ENCODE assay signal across 12 cellular contexts in genomic region chr12:109949089-109949488, GRCh38. TPM values are rescaled to one million over a fixed set of nuclear protein-coding genes. Genes with fewer than 3 reads are reported as not detected.
DNase-seq lines count a peak whose midpoint lies in the region; ATAC-seq and TF ChIP-seq lines count a peak whose summit lies in the region.
"Had no signal": no experiment of that assay in that cellular context is flagged by ENCODE, and none has a peak within 500 bp of the region (broad histone marks: within the 10 kb centered on the region; RNA-seq: fewer than 3 reads in every experiment).

No MANE protein-coding gene starts in this region.

- H3K27me3 Mint-ChIP-seq in MCF 10A (ENCODE audit: insufficient read depth, unreplicated experiment), result no peaks in the 10 kb centered on the region
- H3K27me3 Mint-ChIP-seq in activated CD8-positive, alpha-beta T cell treated with anti-CD3 and anti-CD28 coated beads, Interleukin-2, amount 10 ng/mL, durations not matched to agents 7 days and 5 days (ENCODE audit: low read depth), result no peaks in the 10 kb centered on the region

- no peak overlapping the region for H3K27ac ChIP-seq in mammary epithelial cell (ENCODE audit: insufficient read depth, low read depth, low read length)
- peak overlapping the region; percentile 82 for H3K27ac ChIP-seq in mesenchymal stem cell (ENCODE audit: low read length, poor library complexity, severe bottlenecking)

- H4K8ac ChIP-seq in mesenchymal stem cell (ENCODE audit: low read length), result no peak overlapping the region

- POLR2A ChIA-PET in MCF 10A (lab: Yijun Ruan, JAX), result interaction anchor here (0.7 kb wide), 2 partner anchors 9 to 171 kb away, joined by 3 read pairs; no protein-coding TSS in a partner anchor
- POLR2A ChIA-PET in activated CD8-positive, alpha-beta T cell treated with anti-CD3 and anti-CD28 coated beads, Interleukin-2, amount 10 ng/mL, durations not matched to agents 7 days and 5 days (lab: Charles Lee), result no interaction called here

- WGBS in mammary epithelial cell (ENCODE audit: low coverage, missing lambda C conversion rate), result 90% methylated on average over 1 of the region's 1 CpG
- WGBS in mesenchymal stem cell, result 80% methylated on average over 1 of the region's 1 CpG

- H3K36me3 Mint-ChIP-seq in MCF 10A (ENCODE audit: insufficient read depth, unreplicated experiment), result peaks cover 78% of the 10 kb centered on the region
- peaks cover 76% of the 10 kb centered on the region for H3K36me3 Mint-ChIP-seq in activated CD8-positive, alpha-beta T cell treated with anti-CD3 and anti-CD28 coated beads, Interleukin-2, amount 10 ng/mL, durations not matched to agents 7 days and 5 days (ENCODE audit: low read depth)

- no peak overlapping the region for H4K91ac ChIP-seq in mesenchymal stem cell (ENCODE audit: low read length)

- no peak overlapping the region for H3K4ac ChIP-seq in mesenchymal stem cell (ENCODE audit: low read depth in 1 of 2, low read length in 2 of 2)

- no peak overlapping the region for H2BK12ac ChIP-seq in mesenchymal stem cell (ENCODE audit: low read length in 2 of 2)

- H2BK15ac ChIP-seq in mesenchymal stem cell (ENCODE audit: low read depth, poor library complexity, severe bottlenecking), result no peak overlapping the region

- DNase-seq in MCF 10A (ENCODE audit: unreplicated experiment), result no peak
- no peak for DNase-seq in mammary epithelial cell
- peak; percentile 70 for DNase-seq in epidermal melanocyte (ENCODE audit: insufficient read length, low spot score)
- peak; percentile 55 for DNase-seq in mesenchymal stem cell
- no peak for DNase-seq in activated CD8-positive, alpha-beta T cell treated with anti-CD3 and anti-CD28 coated beads, Interleukin-2, amount 10 ng/mL, durations not matched to agents 7 days and 5 days
- DNase-seq in HUDEP-2 (lab: John Stamatoyannopoulos, UW; ENCODE audit: unreplicated experiment in 76 of 76), result no peak
- DNase-seq in activated CD4-positive, alpha-beta T cell treated with anti-CD3 and anti-CD28 coated beads, Interleukin-2, amount 50 U/mL, for 48 hours, result no peak
- DNase-seq: BE2C, KG1, occipital lobe, RPMI8226 had no signal

- peak overlapping the region; percentile 35 for H3K27ac Mint-ChIP-seq in MCF 10A (ENCODE audit: low read depth, unreplicated experiment)
- H3K27ac Mint-ChIP-seq in activated CD8-positive, alpha-beta T cell treated with anti-CD3 and anti-CD28 coated beads, Interleukin-2, amount 10 ng/mL, durations not matched to agents 7 days and 5 days, result no peak overlapping the region

- TF ChIP-seq CTCF in MCF 10A (IDR thresholded peaks at IDR 0.05; ENCODE audit: unreplicated experiment), result no peak
- no peak for TF ChIP-seq CTCF in mammary epithelial cell (conservative IDR thresholded peaks at IDR 0.05 in 1 of 2, IDR thresholded peaks at IDR 0.05 in 1 of 2; ENCODE audit: extremely low read depth in 1 of 2, insufficient read depth in 1 of 2, low read depth in 1 of 2, low read length in 2 of 2)

- no peak overlapping the region for H2BK5ac ChIP-seq in mesenchymal stem cell (ENCODE audit: low read depth, low read length, poor library complexity, severe bottlenecking)

- H3K14ac ChIP-seq in mesenchymal stem cell (ENCODE audit: low read length in 2 of 2), result no peak overlapping the region

- peaks cover 21% of the 10 kb centered on the region for H3K4me1 Mint-ChIP-seq in MCF 10A (ENCODE audit: insufficient read depth, unreplicated experiment)
- peaks cover 28% of the 10 kb centered on the region for H3K4me1 Mint-ChIP-seq in activated CD8-positive, alpha-beta T cell treated with anti-CD3 and anti-CD28 coated beads, Interleukin-2, amount 10 ng/mL, durations not matched to agents 7 days and 5 days (ENCODE audit: low read depth)

- H3K4me3 ChIP-seq in mammary epithelial cell (replicated peaks in 1 of 3; ENCODE audit: insufficient read depth in 1 of 3, low read depth in 2 of 3, low read length in 3 of 3) (no peak overlapping the region), mesenchymal stem cell (ENCODE audit: insufficient read depth in 1 of 2, low read depth in 1 of 2, low read length in 2 of 2) (no peak overlapping the region)

- in situ Hi-C loops in mammary epithelial cell (cut with MboI; ENCODE audit: low sequenced_read_pairs in 2 of 2), result no loop called here

- H3K4me2 ChIP-seq in mammary epithelial cell (ENCODE audit: insufficient read depth, low read depth, low read length), result no peak overlapping the region
- no peak overlapping the region for H3K4me2 ChIP-seq in mesenchymal stem cell (ENCODE audit: low read length, poor library complexity, severe bottlenecking)

- no peak for ATAC-seq in activated CD8-positive, alpha-beta T cell treated with anti-CD3 and anti-CD28 coated beads, Interleukin-2, amount 10 ng/mL, durations not matched to agents 7 days and 5 days
- ATAC-seq in HG02840 (IDR thresholded peaks at IDR 0.05; ENCODE audit: low FRiP score, unreplicated experiment), result no peak

- H3K27me3 ChIP-seq in mammary epithelial cell (ENCODE audit: insufficient read depth, low read length) (no peaks in the 10 kb centered on the region), mesenchymal stem cell (ENCODE audit: control insufficient read depth in 1 of 2, insufficient read depth in 1 of 2, low read length in 2 of 2) (no peaks in the 10 kb centered on the region)
- H3K27me3 ChIP-seq: BE2C had no signal

- H3K4me3 Mint-ChIP-seq in MCF 10A (ENCODE audit: unreplicated experiment), result no peak overlapping the region
- no peak overlapping the region for H3K4me3 Mint-ChIP-seq in activated CD8-positive, alpha-beta T cell treated with anti-CD3 and anti-CD28 coated beads, Interleukin-2, amount 10 ng/mL, durations not matched to agents 7 days and 5 days

- no peaks in the 10 kb centered on the region for H4K20me1 ChIP-seq in mammary epithelial cell (ENCODE audit: insufficient read depth, low read length)

- no peak overlapping the region for H3K18ac ChIP-seq in mesenchymal stem cell (ENCODE audit: low read depth in 1 of 2, low read length in 2 of 2)

- no TSS peak for BruUV-seq in MCF 10A (replicated peaks; lab: Mats Ljungman, UMichigan)
- no TSS peak for BruUV-seq in mammary epithelial cell (replicated peaks; lab: Mats Ljungman, UMichigan)

- dilution Hi-C loops in mammary epithelial cell (cut with HindIII; ENCODE audit: low sequenced_read_pairs), result no loop called here

- H3K79me1 ChIP-seq in mesenchymal stem cell (replicated peaks; ENCODE audit: low read length, poor library complexity, severe bottlenecking), result peaks cover 9% of the 10 kb centered on the region

- H3K23ac ChIP-seq in mesenchymal stem cell (ENCODE audit: low read length in 2 of 2), result no peak overlapping the region

- no peaks in the 10 kb centered on the region for H3K79me2 ChIP-seq in mammary epithelial cell (ENCODE audit: insufficient read depth, low read length)

- no peak overlapping the region for H2BK120ac ChIP-seq in mesenchymal stem cell (ENCODE audit: low read depth, low read length)

- H2AFZ ChIP-seq in mammary epithelial cell (ENCODE audit: low read depth, low read length) (no peak overlapping the region), mesenchymal stem cell (ENCODE audit: low read depth, low read length) (no peak overlapping the region)

- CTCF ChIA-PET in MCF 10A (lab: Yijun Ruan, JAX) (no interaction called here), mammary epithelial cell (lab: Charles Lee; ENCODE audit: low non-redundant PET) (no interaction called here)
- CTCF ChIA-PET in activated CD8-positive, alpha-beta T cell treated with anti-CD3 and anti-CD28 coated beads, Interleukin-2, amount 10 ng/mL, durations not matched to agents 7 days and 5 days (lab: Charles Lee), result no interaction called here

- H3K36me3 ChIP-seq in mammary epithelial cell (ENCODE audit: insufficient read depth, low read length) (peaks cover 25% of the 10 kb centered on the region), mesenchymal stem cell (ENCODE audit: control insufficient read depth in 1 of 2, insufficient read depth in 2 of 2, low read depth in 1 of 2, low read length in 2 of 2) (peaks cover 20 to 79% of the 10 kb centered on the region in 2 experiments)

- H3K9me3 Mint-ChIP-seq in MCF 10A (ENCODE audit: unreplicated experiment), result no peaks in the 10 kb centered on the region
- no peaks in the 10 kb centered on the region for H3K9me3 Mint-ChIP-seq in activated CD8-positive, alpha-beta T cell treated with anti-CD3 and anti-CD28 coated beads, Interleukin-2, amount 10 ng/mL, durations not matched to agents 7 days and 5 days (ENCODE audit: insufficient read depth)

- no peak overlapping the region for H2AK5ac ChIP-seq in mesenchymal stem cell (ENCODE audit: low read length, severe bottlenecking)

- H3K9ac ChIP-seq in mammary epithelial cell (ENCODE audit: insufficient read depth, low read length) (no peak overlapping the region), mesenchymal stem cell (ENCODE audit: low read length) (peak overlapping the region; percentile 57)

- H3K4me1 ChIP-seq in mammary epithelial cell (ENCODE audit: insufficient read depth, low read length) (peaks cover 18% of the 10 kb centered on the region), mesenchymal stem cell (ENCODE audit: control insufficient read depth, insufficient read depth, low read depth, low read length) (peaks cover 32% of the 10 kb centered on the region)

- H3K9me3 ChIP-seq in mammary epithelial cell (replicated peaks; ENCODE audit: insufficient read depth, low read length) (no peaks in the 10 kb centered on the region), mesenchymal stem cell (ENCODE audit: control insufficient read depth, low read length) (no peaks in the 10 kb centered on the region)
- H3K9me3 ChIP-seq: BE2C had no signal

- intact Hi-C loops in MCF 10A (cut with micrococcal nuclease), result no loop called here
- intact Hi-C loops in mammary epithelial cell (cut with micrococcal nuclease), result no loop called here

RNA-seq across cellular contexts. Expression of gene GIT2, which starts 47.1 kb away (rescaled TPM):
- total RNA-seq in MCF 10A (2022) (30.0 and 30.9 TPM in 2 replicates), mammary epithelial cell (10 to 100 TPM; 26.8 to 30.8 TPM)
- polyA plus RNA-seq in mammary epithelial cell, result 16.0 TPM
- polyA minus RNA-seq in mammary epithelial cell, result 39.9 TPM
- 25.2 TPM for polyA plus RNA-seq in mesenchymal stem cell (2013, experiment 1 of 2)
- polyA plus RNA-seq in mesenchymal stem cell (2013, experiment 2 of 2), result 24.1 TPM
- total RNA-seq in activated CD8-positive, alpha-beta T cell treated with anti-CD3 and anti-CD28 coated beads, Interleukin-2, amount 10 ng/mL, durations not matched to agents 7 days and 5 days, result 10 to 100 TPM; 86.6 to 87.7 TPM

RNA-seq across cellular contexts. Expression of gene TCHP, which starts 49.0 kb away (rescaled TPM):
- total RNA-seq in MCF 10A (2022), result 26.4 and 36.3 TPM in 2 replicates
- total RNA-seq in mammary epithelial cell, result 10 to 100 TPM in 1 of 2 donors, 1 to 10 TPM in 1; 4.0 to 19.4 TPM
- polyA plus RNA-seq in mammary epithelial cell, result 8.9 TPM
- polyA minus RNA-seq in mammary epithelial cell, result 7.4 TPM
- polyA plus RNA-seq in mesenchymal stem cell (2013, experiment 1 of 2), result 8.0 TPM
- polyA plus RNA-seq in mesenchymal stem cell (2013, experiment 2 of 2), result 7.8 TPM
- 10 to 100 TPM; 31.0 to 33.3 TPM for total RNA-seq in activated CD8-positive, alpha-beta T cell treated with anti-CD3 and anti-CD28 coated beads, Interleukin-2, amount 10 ng/mL, durations not matched to agents 7 days and 5 days

RNA-seq across cellular contexts. Expression of gene ANKRD13A, which starts 50.1 kb away (rescaled TPM):
- 26.1 and 32.5 TPM in 2 replicates for total RNA-seq in MCF 10A (2022)
- 100 to 1,000 TPM in 1 of 2 donors, 10 to 100 TPM in 1; 51.0 to 160 TPM for total RNA-seq in mammary epithelial cell
- 48.4 TPM for polyA plus RNA-seq in mammary epithelial cell
- polyA minus RNA-seq in mammary epithelial cell, result 46.7 TPM
- 17.6 TPM for polyA plus RNA-seq in mesenchymal stem cell (2013, experiment 1 of 2)
- 18.0 TPM for polyA plus RNA-seq in mesenchymal stem cell (2013, experiment 2 of 2)
- total RNA-seq in activated CD8-positive, alpha-beta T cell treated with anti-CD3 and anti-CD28 coated beads, Interleukin-2, amount 10 ng/mL, durations not matched to agents 7 days and 5 days, result 10 to 100 TPM; 76.0 to 78.1 TPM

Comparison
In these comparisons a context has a peak if more than half of its experiments do, and no peak if none do; other contexts are left out.
1. DNase-seq: peak in epidermal melanocyte (single experiment) and mesenchymal stem cell (single experiment); none in MCF 10A (single experiment), mammary epithelial cell (single experiment), activated CD8-positive, alpha-beta T cell treated with anti-CD3 and anti-CD28 coated beads, Interleukin-2, amount 10 ng/mL, durations not matched to agents 7 days and 5 days (single experiment), HUDEP-2 (0 of 76) and activated CD4-positive, alpha-beta T cell treated with anti-CD3 and anti-CD28 coated beads, Interleukin-2, amount 50 U/mL, for 48 hours (0 of 2).